Comparison of ENCODE assay signal across 14 cellular contexts in the genomic region with DNA sequence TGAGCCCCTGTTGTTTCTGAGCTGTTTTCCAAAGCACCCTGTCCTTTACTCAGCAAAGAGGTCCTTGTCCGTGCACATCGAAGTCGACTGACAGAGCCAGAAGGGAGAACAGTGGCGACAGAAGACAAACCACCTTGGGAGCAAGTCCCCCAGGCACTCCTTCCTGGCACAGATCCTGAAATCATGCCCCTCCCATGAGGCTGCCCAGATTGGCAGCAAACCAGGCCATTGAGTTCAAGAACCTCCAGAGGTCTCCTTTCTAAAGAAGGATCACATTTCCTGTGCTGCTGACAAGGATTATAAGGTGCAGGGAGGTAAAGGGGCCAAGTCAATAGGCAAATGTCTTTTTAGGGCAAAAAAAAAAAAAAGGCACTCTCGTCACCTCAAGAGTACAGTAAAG.
DNase-seq lines count a peak whose midpoint lies in the region; ATAC-seq, FAIRE-seq and TF ChIP-seq lines count a peak whose summit lies in the region.
"Had no signal": no experiment of that assay in that cellular context is flagged by ENCODE, and none has a peak within 500 bp of the region (broad histone marks: within the 10 kb centered on the region; RNA-seq: fewer than 3 reads in every experiment).

No MANE protein-coding gene starts in this region.

- no peak overlapping the region for H2AFZ ChIP-seq in osteoblast (ENCODE audit: low read length)

- no peaks in the 10 kb centered on the region for H3K79me2 ChIP-seq in osteoblast (ENCODE audit: insufficient read depth, low read length)

- peak; percentile 15 for DNase-seq in COR-L47 (lab: John Stamatoyannopoulos, UW)
- DNase-seq in HTR-8/SVneo (ENCODE audit: insufficient read length, low spot score), result peak; percentile 5
- DNase-seq in NCI-H2196 treated with DMSO at 0.1 percent for 48 hours (lab: John Stamatoyannopoulos, UW; ENCODE audit: unreplicated experiment), result peak; percentile 39
- DNase-seq in osteoblast (ENCODE audit: insufficient read length, low spot score, missing footprints), result no peak
- DNase-seq in NCI-H526 treated with DMSO at 0.1 percent for 48 hours (lab: John Stamatoyannopoulos, UW), result no peak
- DNase-seq in anterior cingulate cortex (lab: John Stamatoyannopoulos, UW), result no peak
- DNase-seq: activated naive CD4-positive, alpha-beta T cell treated with anti-CD3 and anti-CD28 coated beads, Interleukin-2, amount 50 U/mL, for 16 hours; islet precursor cell; Kasumi-1; naive thymus-derived CD4-positive, alpha-beta T cell had no signal

- no peaks in the 10 kb centered on the region for H3K36me3 ChIP-seq in osteoblast (ENCODE audit: insufficient read depth, low read length)
- H3K36me3 ChIP-seq: cardiac muscle cell, upper lobe of left lung had no signal

- ATAC-seq in esophagus mucosa, result peak; percentile 42
- ATAC-seq in HG02852 (IDR thresholded peaks at IDR 0.05; ENCODE audit: unreplicated experiment), result no peak
- ATAC-seq: naive thymus-derived CD4-positive, alpha-beta T cell had no signal

- H3K4me3 ChIP-seq in osteoblast (ENCODE audit: insufficient read depth, low read length), result no peak overlapping the region
- H3K4me3 ChIP-seq: cardiac muscle cell, upper lobe of left lung had no signal

- H3K9me3 ChIP-seq in osteoblast (ENCODE audit: low read depth, low read length), result no peaks in the 10 kb centered on the region
- H3K9me3 ChIP-seq: upper lobe of left lung had no signal

- FAIRE-seq in HTR-8/SVneo (lab: Jason Lieb, UNC), result no peak

- peaks cover 8% of the 10 kb centered on the region for H3K4me1 ChIP-seq in osteoblast (ENCODE audit: insufficient read depth, low read length)

- TF ChIP-seq CTCF in osteoblast (IDR thresholded peaks at IDR 0.05; ENCODE audit: extremely low read depth, low read depth, low read length), result no peak

- no peak overlapping the region for H3K4me2 ChIP-seq in osteoblast (ENCODE audit: insufficient read depth, low read length)

- no peaks in the 10 kb centered on the region for H3K27me3 ChIP-seq in osteoblast (ENCODE audit: insufficient read depth, low read length)
- H3K27me3 ChIP-seq: upper lobe of left lung had no signal

- H4K20me1 ChIP-seq in osteoblast (ENCODE audit: insufficient read depth, low read length), result peaks cover 2% of the 10 kb centered on the region

- H3K27ac ChIP-seq in osteoblast (ENCODE audit: low read depth, low read length), result no peak overlapping the region
- H3K27ac ChIP-seq: cardiac muscle cell, upper lobe of left lung had no signal

Comparison
In these comparisons a context has a peak if more than half of its experiments do, and no peak if none do; other contexts are left out.
1. DNase-seq: peak in COR-L47 (single experiment), HTR-8/SVneo (single experiment) and NCI-H2196 treated with DMSO at 0.1 percent for 48 hours (single experiment); none in osteoblast (single experiment), NCI-H526 treated with DMSO at 0.1 percent for 48 hours (single experiment) and anterior cingulate cortex (0 of 58).